1 cellular context compared by ENCODE assay signal in genomic region chr7:90403174-90404113, GRCh38.
TF ChIP-seq lines count a peak whose summit lies in the region.

CLDN12 (plus strand) TSS chr7:90403461; CDS start chr7:90412677, 9,216 bp downstream.

TF ChIP-seq in HepG2, 621 proteins besides CTCF, POLR2A, EP300 and RAD21 (continued from another document and continues in another):
- TF ChIP-seq TIGD3 (CRISPR knock-in tag; IDR thresholded peaks at IDR 0.05; ENCODE audit: borderline replicate concordance) (no peak), ZSCAN5A (CRISPR knock-in tag; IDR thresholded peaks at IDR 0.05; ENCODE audit: borderline replicate concordance) (no peak), RFXANK (CRISPR knock-in tag; IDR thresholded peaks at IDR 0.05) (peak; percentile 84), AGO1 (IDR thresholded peaks at IDR 0.05; ENCODE audit: low read depth, low read length, poor library complexity, severe bottlenecking) (no peak), PHF5A (CRISPR knock-in tag; IDR thresholded peaks at IDR 0.05; ENCODE audit: low read depth, unreplicated experiment) (peak; percentile 94), SCMH1 (CRISPR knock-in tag; IDR thresholded peaks at IDR 0.05; ENCODE audit: borderline replicate concordance) (no peak), NFYC (CRISPR knock-in tag; IDR thresholded peaks at IDR 0.05) (peak; percentile 53), ZNF605 (CRISPR knock-in tag; IDR thresholded peaks at IDR 0.05) (0 out of 2 replicates have a peak, but pooled peaks have one; percentile 45), KMT2B (CRISPR knock-in tag; IDR thresholded peaks at IDR 0.05) (peak; percentile 88), STAG1 (CRISPR knock-in tag; IDR thresholded peaks at IDR 0.05) (0 out of 2 replicates have a peak, but pooled peaks have one; percentile 0), ZNF343 (CRISPR knock-in tag; IDR thresholded peaks at IDR 0.05) (peak; percentile 66; the same call in 1 of the 2 replicates), FOXC1 (CRISPR knock-in tag; IDR thresholded peaks at IDR 0.05; ENCODE audit: borderline replicate concordance) (0 out of 2 replicates have a peak, but pooled peaks have one; percentile 29), IKZF5 (CRISPR knock-in tag; IDR thresholded peaks at IDR 0.05) (peak; percentile 86; the same call in 1 of the 2 replicates), PATZ1 (CRISPR knock-in tag; IDR thresholded peaks at IDR 0.05) (0 out of 2 replicates have a peak, but pooled peaks have one; percentile 5), MNT (IDR thresholded peaks at IDR 0.05) (no peak), ZNF879 (CRISPR knock-in tag; IDR thresholded peaks at IDR 0.05) (no peak), SMAD3 (CRISPR knock-in tag; IDR thresholded peaks at IDR 0.05) (no peak), ELF1 (CRISPR knock-in tag; IDR thresholded peaks at IDR 0.05) (peak; percentile 93), HCFC1 (IDR thresholded peaks at IDR 0.05; ENCODE audit: low read depth, low read length) (peak; percentile 83), SOX5 (CRISPR knock-in tag; IDR thresholded peaks at IDR 0.05; ENCODE audit: borderline replicate concordance) (peak; percentile 47; the same call in 1 of the 2 replicates), FOXO1 (CRISPR knock-in tag; IDR thresholded peaks at IDR 0.05) (0 out of 2 replicates have a peak, but pooled peaks have one; percentile 45), THAP11 (CRISPR knock-in tag; IDR thresholded peaks at IDR 0.05) (peak; percentile 99), CCDC6 (CRISPR knock-in tag; IDR thresholded peaks at IDR 0.05) (0 out of 2 replicates have a peak, but pooled peaks have one; percentile 30), ZHX1 (CRISPR knock-in tag; IDR thresholded peaks at IDR 0.05; ENCODE audit: low read depth) (0 out of 2 replicates have a peak, but pooled peaks have one; percentile 55), PITX1 (CRISPR knock-in tag; IDR thresholded peaks at IDR 0.05) (peak; percentile 68; the same call in 1 of the 2 replicates), ZNF543 (CRISPR knock-in tag; IDR thresholded peaks at IDR 0.05) (no peak), HHEX (CRISPR knock-in tag; IDR thresholded peaks at IDR 0.05) (no peak), ZNF24 (IDR thresholded peaks at IDR 0.05) (no peak), ZNF382 (CRISPR knock-in tag; IDR thresholded peaks at IDR 0.05; ENCODE audit: borderline replicate concordance) (no peak), REL (CRISPR knock-in tag; conservative IDR thresholded peaks at IDR 0.05) (no peak), FOXP1 (IDR thresholded peaks at IDR 0.05) (no peak), FOXP1 (CRISPR knock-in tag; IDR thresholded peaks at IDR 0.05) (no peak; the same call in 1 of the 2 replicates), LCORL (IDR thresholded peaks at IDR 0.05) (no peak), LCORL (CRISPR knock-in tag; IDR thresholded peaks at IDR 0.05) (0 out of 2 replicates have a peak, but pooled peaks have one; percentile 20), GZF1 (CRISPR knock-in tag; IDR thresholded peaks at IDR 0.05) (no peak), MEF2D (CRISPR knock-in tag; IDR thresholded peaks at IDR 0.05) (peak; percentile 65; the same call in 1 of the 2 replicates), ZNF547 (CRISPR knock-in tag; IDR thresholded peaks at IDR 0.05) (no peak), POLR2G (IDR thresholded peaks at IDR 0.05; ENCODE audit: low read depth, low read length) (peak; percentile 88), NR0B2 (CRISPR knock-in tag; IDR thresholded peaks at IDR 0.05) (0 out of 2 replicates have a peak, but pooled peaks have one; percentile 48), ZNF780A (CRISPR knock-in tag; IDR thresholded peaks at IDR 0.05) (no peak), ZNF205 (CRISPR knock-in tag; IDR thresholded peaks at IDR 0.05) (peak; percentile 51; the same call in 1 of the 2 replicates), EED (CRISPR knock-in tag; IDR thresholded peaks at IDR 0.05) (no peak), RELA (CRISPR knock-in tag; IDR thresholded peaks at IDR 0.05) (0 out of 2 replicates have a peak, but pooled peaks have one; percentile 78), NFKB2 (CRISPR knock-in tag; IDR thresholded peaks at IDR 0.05; ENCODE audit: borderline replicate concordance) (no peak; the same call in 1 of the 2 replicates), CREBL2 (CRISPR knock-in tag; IDR thresholded peaks at IDR 0.05; ENCODE audit: borderline replicate concordance) (no peak), CSRNP2 (CRISPR knock-in tag; conservative IDR thresholded peaks at IDR 0.05; ENCODE audit: low read depth) (no peak), ZFP41 (CRISPR knock-in tag; IDR thresholded peaks at IDR 0.05; ENCODE audit: borderline replicate concordance) (no peak; the same call in 1 of the 2 replicates), ZNF747 (CRISPR knock-in tag; IDR thresholded peaks at IDR 0.05; ENCODE audit: borderline replicate concordance) (no peak), ZNF383 (CRISPR knock-in tag; IDR thresholded peaks at IDR 0.05; ENCODE audit: borderline replicate concordance) (0 out of 2 replicates have a peak, but pooled peaks have one; percentile 68), ZBTB38 (CRISPR knock-in tag; IDR thresholded peaks at IDR 0.05) (no peak; the same call in 1 of the 2 replicates), HDAC1 (CRISPR knock-in tag; IDR thresholded peaks at IDR 0.05) (peak; percentile 85), PRDM15 (CRISPR knock-in tag; IDR thresholded peaks at IDR 0.05) (peak; percentile 18; the same call in 1 of the 2 replicates), SP1 (IDR thresholded peaks at IDR 0.05) (no peak), SP1 (CRISPR knock-in tag; IDR thresholded peaks at IDR 0.05) (0 out of 2 replicates have a peak, but pooled peaks have one; percentile 8), RARG (CRISPR knock-in tag; IDR thresholded peaks at IDR 0.05; ENCODE audit: low read depth) (peak; percentile 92)
